In genomic region chr2:230346921-230347533, GRCh38 we compare ENCODE assay signal across 15 cellular contexts. TPM values are rescaled to one million over a fixed set of nuclear protein-coding genes. Genes with fewer than 3 reads are reported as not detected.
DNase-seq lines count a peak whose midpoint lies in the region; ATAC-seq and TF ChIP-seq lines count a peak whose summit lies in the region.
"Had no signal": no experiment of that assay in that cellular context is flagged by ENCODE, and none has a peak within 500 bp of the region (broad histone marks: within the 10 kb centered on the region; RNA-seq: fewer than 3 reads in every experiment).

No MANE protein-coding gene starts in this region.

- CTCF ChIA-PET in CD8-positive, alpha-beta memory T cell (lab: Charles Lee), result no interaction called here

- POLR2A ChIA-PET in CD8-positive, alpha-beta memory T cell (lab: Charles Lee), result interaction anchor here (0.6 to 1.4 kb wide), 2 partner anchors 17 to 30 kb away, joined by 3 read pairs; no protein-coding TSS in a partner anchor

- no peaks in the 10 kb centered on the region for H3K27me3 ChIP-seq in CD8-positive, alpha-beta memory T cell (ENCODE audit: insufficient read depth, low read length, poor library complexity, severe bottlenecking)
- H3K27me3 ChIP-seq: tibial artery had no signal

- H3K9me3 Mint-ChIP-seq in CD8-positive, alpha-beta memory T cell, result peaks cover 16 to 35% (median 33%) of the 10 kb centered on the region in 5 donors
- H3K9me3 Mint-ChIP-seq in activated naive CD8-positive, alpha-beta T cell treated with anti-CD3 and anti-CD28 coated beads, Interleukin-2, amount 50 U/mL, for 24 hours, result peaks cover 34% of the 10 kb centered on the region
- H3K9me3 Mint-ChIP-seq in memory B cell, result peaks cover 19% of the 10 kb centered on the region

- peaks cover 48 to 64% (median 58%) of the 10 kb centered on the region in 3 donors for H3K36me3 Mint-ChIP-seq in CD8-positive, alpha-beta memory T cell
- peaks cover 61% of the 10 kb centered on the region for H3K36me3 Mint-ChIP-seq in activated naive CD8-positive, alpha-beta T cell treated with anti-CD3 and anti-CD28 coated beads, Interleukin-2, amount 50 U/mL, for 24 hours (ENCODE audit: low read depth)
- peaks cover 56% of the 10 kb centered on the region for H3K36me3 Mint-ChIP-seq in memory B cell

- peaks cover 76 to 89% (median 87%) of the 10 kb centered on the region in 3 donors for H3K4me1 Mint-ChIP-seq in CD8-positive, alpha-beta memory T cell
- peaks cover 76% of the 10 kb centered on the region for H3K4me1 Mint-ChIP-seq in activated naive CD8-positive, alpha-beta T cell treated with anti-CD3 and anti-CD28 coated beads, Interleukin-2, amount 50 U/mL, for 24 hours
- H3K4me1 Mint-ChIP-seq in memory B cell, result peaks cover 44% of the 10 kb centered on the region

- no peaks in the 10 kb centered on the region for H3K36me3 ChIP-seq in CD8-positive, alpha-beta memory T cell (ENCODE audit: insufficient read depth, low read length)

- peak overlapping the region in 3 of 7 donors; percentile 2 to 38 (median 17) for H3K4me3 Mint-ChIP-seq in CD8-positive, alpha-beta memory T cell
- H3K4me3 Mint-ChIP-seq in activated naive CD8-positive, alpha-beta T cell treated with anti-CD3 and anti-CD28 coated beads, Interleukin-2, amount 50 U/mL, for 24 hours, result no peak overlapping the region
- H3K4me3 Mint-ChIP-seq in memory B cell, result no peak overlapping the region

- no peaks in the 10 kb centered on the region for H3K9me3 ChIP-seq in CD8-positive, alpha-beta memory T cell (ENCODE audit: low read length)

- peak overlapping the region in 7 of 8 donors; percentile 3 to 84 (median 59) for H3K27ac Mint-ChIP-seq in CD8-positive, alpha-beta memory T cell
- H3K27ac Mint-ChIP-seq in activated naive CD8-positive, alpha-beta T cell treated with anti-CD3 and anti-CD28 coated beads, Interleukin-2, amount 50 U/mL, for 24 hours, result peak overlapping the region; percentile 80
- peak overlapping the region; percentile 8 for H3K27ac Mint-ChIP-seq in memory B cell

- H3K4me3 ChIP-seq in CD8-positive, alpha-beta memory T cell (ENCODE audit: low read length), result no peak overlapping the region
- H3K4me3 ChIP-seq in LNCaP clone FGC (ENCODE audit: low read depth, low read length), result no peak overlapping the region
- H3K4me3 ChIP-seq: mucosa of descending colon, psoas muscle, tibial artery had no signal

- peaks cover 33% of the 10 kb centered on the region for H3K4me1 ChIP-seq in CD8-positive, alpha-beta memory T cell (ENCODE audit: insufficient read depth, low read length)
- H3K4me1 ChIP-seq: psoas muscle, tibial artery had no signal

- peak; percentile 81 for ATAC-seq in activated naive CD8-positive, alpha-beta T cell treated with anti-CD3 and anti-CD28 coated beads, Interleukin-2, amount 50 U/mL, for 24 hours
- no peak for ATAC-seq in memory B cell (ENCODE audit: low read depth)
- no peak for ATAC-seq in GM19455 (IDR thresholded peaks at IDR 0.05; ENCODE audit: unreplicated experiment)
- ATAC-seq in GM18520 (IDR thresholded peaks at IDR 0.05; ENCODE audit: unreplicated experiment), result no peak
- ATAC-seq: psoas muscle had no signal

- no peak for DNase-seq in CD8-positive, alpha-beta memory T cell
- DNase-seq in LNCaP clone FGC (ENCODE audit: low read depth), result peak; percentile 84
- no peak for DNase-seq in activated naive CD8-positive, alpha-beta T cell treated with anti-CD3 and anti-CD28 coated beads, Interleukin-2, amount 50 U/mL, for 24 hours
- no peak for DNase-seq in memory B cell (ENCODE audit: low spot score in 2 of 2)
- no peak for DNase-seq in C1 segment of cervical spinal cord (lab: John Stamatoyannopoulos, UW)
- no peak for DNase-seq in superior temporal gyrus (ENCODE audit: extremely low spot score)
- DNase-seq: activated CD4-positive, alpha-beta T cell treated with anti-CD3 and anti-CD28 coated beads, Interleukin-2, amount 50 U/mL, for 4 hours; mucosa of descending colon; NCI-H2107; NCI-H748 treated with DMSO at 0.1 percent for 48 hours; psoas muscle; tibial artery had no signal

- no peak overlapping the region for H3K27ac ChIP-seq in CD8-positive, alpha-beta memory T cell (ENCODE audit: low read depth, low read length)
- H3K27ac ChIP-seq: psoas muscle, RWPE1, tibial artery had no signal

- TF ChIP-seq CTCF in LNCaP clone FGC (IDR thresholded peaks at IDR 0.05; ENCODE audit: control insufficient read depth, extremely low read depth, insufficient read depth), result no peak

- H3K27me3 Mint-ChIP-seq in CD8-positive, alpha-beta memory T cell, result no peaks in the 10 kb centered on the region
- no peaks in the 10 kb centered on the region for H3K27me3 Mint-ChIP-seq in activated naive CD8-positive, alpha-beta T cell treated with anti-CD3 and anti-CD28 coated beads, Interleukin-2, amount 50 U/mL, for 24 hours
- H3K27me3 Mint-ChIP-seq in memory B cell, result no peaks in the 10 kb centered on the region

RNA-seq across cellular contexts. Expression of gene SP140L, which starts 20.0 kb away (rescaled TPM):
- total RNA-seq in CD8-positive, alpha-beta memory T cell, result 10 to 100 TPM; 31.4 to 32.5 TPM
- polyA plus RNA-seq in CD8-positive, alpha-beta memory T cell, result 30.1 TPM

Comparison
In these comparisons a context has a peak if more than half of its experiments do, and no peak if none do; other contexts are left out.
1. H3K27ac Mint-ChIP-seq: peak in every context shown above with its lines; median percentile 80 in activated naive CD8-positive, alpha-beta T cell treated with anti-CD3 and anti-CD28 coated beads, Interleukin-2, amount 50 U/mL, for 24 hours; 59 in CD8-positive, alpha-beta memory T cell; 8 in memory B cell.